Comparison of ENCODE assay signal across 27 cellular contexts in the genomic region with DNA sequence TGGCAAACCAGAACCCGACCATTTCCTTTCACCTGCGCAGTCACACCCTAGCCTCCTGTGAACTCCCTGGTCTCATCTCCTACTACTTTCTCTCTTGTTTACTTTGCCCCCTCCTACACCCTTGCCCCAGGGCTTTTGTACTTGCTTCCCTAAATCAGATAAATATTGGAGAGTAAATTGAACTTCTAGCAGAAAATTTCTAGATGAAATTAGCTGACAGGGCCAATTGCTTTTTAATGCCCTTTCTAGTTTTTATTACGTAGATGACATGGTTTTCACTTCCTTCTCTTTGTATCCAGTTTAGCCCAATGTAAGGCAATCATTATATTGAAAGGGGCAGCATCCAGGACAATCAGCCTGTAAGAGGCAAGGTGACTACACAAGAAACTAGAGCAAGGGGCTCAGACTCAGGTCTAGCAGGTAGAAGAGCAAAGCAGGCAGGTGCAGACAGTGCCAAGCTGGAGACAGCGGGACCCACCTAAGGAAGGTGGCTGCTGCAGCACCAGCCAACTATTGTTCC. TPM values are rescaled to one million over a fixed set of nuclear protein-coding genes. Genes with fewer than 3 reads are reported as not detected.
"Had no signal": no experiment of that assay in that cellular context is flagged by ENCODE, and none has a peak within 500 bp of the region (broad histone marks: within the 10 kb centered on the region; RNA-seq: fewer than 3 reads in every experiment).

No MANE protein-coding gene starts in this region.

- H3K4me3 Mint-ChIP-seq: T-cell had no signal

- H3K27ac Mint-ChIP-seq: IgD-negative memory B cell, T-cell had no signal

- H3K9me3 ChIP-seq: SK-N-SH had no signal

- DNase-seq: KBM-7, NCI-H1092, NCI-H1105 treated with DMSO at 0.1 percent for 48 hours, NCI-H1417 treated with DMSO at 0.1 percent for 48 hours, NCI-H146, NCI-H1694 treated with DMSO at 0.1 percent for 48 hours, NCI-H1930, NCI-H2081, NCI-H2107, NCI-H2227 treated with DMSO at 0.1 percent for 48 hours, NCI-H524, NCI-H526 treated with DMSO at 0.1 percent for 48 hours, NCI-H748 treated with DMSO at 0.1 percent for 48 hours, PC-3, SHP77 treated with DMSO at 0.1 percent for 48 hours, SK-N-SH, SW 1271, T-cell had no signal

- ATAC-seq: HepG2, Panc1, PC-3, T-cell had no signal

- H3K9me3 Mint-ChIP-seq: T-cell had no signal

- H3K4me2 ChIP-seq: SK-N-SH had no signal

- H3K36me3 Mint-ChIP-seq: IgD-negative memory B cell, T-cell had no signal

- H3K9ac ChIP-seq: SK-N-SH had no signal

RNA-seq across cellular contexts. Expression of a gene that starts 56.2 kb away (rescaled TPM):
- total RNA-seq: HepG2, HT1080, LHCN-M2, MCF 10A, NCI-H460, PC-3, Right ventricle myocardium inferior, SK-MEL-5, T-cell had no signal
- polyA plus RNA-seq: HepG2, IgD-negative memory B cell, SK-N-SH had no signal
